ENCODE assay signal across 1 cellular context in genomic region chr2:65227035-65227470, GRCh38.
TF ChIP-seq lines count a peak whose summit lies in the region.

No MANE protein-coding gene starts in this region.

TF ChIP-seq in HepG2, 621 proteins besides CTCF, POLR2A, EP300 and RAD21 (continued from another document and continues in another):
- TF ChIP-seq SOX13 (IDR thresholded peaks at IDR 0.05) (0 out of 2 replicates have a peak, but pooled peaks have one; percentile 23), SOX13 (CRISPR knock-in tag; conservative IDR thresholded peaks at IDR 0.05 in 1 of 2, IDR thresholded peaks at IDR 0.05 in 1 of 2) (no peak), ZNF280D (CRISPR knock-in tag; IDR thresholded peaks at IDR 0.05) (no peak), ZBTB25 (CRISPR knock-in tag; IDR thresholded peaks at IDR 0.05) (no peak), HMG20B (CRISPR knock-in tag; conservative IDR thresholded peaks at IDR 0.05) (no peak), MAFG (CRISPR knock-in tag; IDR thresholded peaks at IDR 0.05) (no peak), MNT (IDR thresholded peaks at IDR 0.05) (peak; percentile 54), NONO (IDR thresholded peaks at IDR 0.05) (no peak), NONO (CRISPR knock-in tag; conservative IDR thresholded peaks at IDR 0.05) (no peak), ZNF609 (CRISPR knock-in tag; IDR thresholded peaks at IDR 0.05; ENCODE audit: borderline replicate concordance) (peak; percentile 44; the same call in 1 of the 2 replicates), ZNF414 (CRISPR knock-in tag; IDR thresholded peaks at IDR 0.05) (0 out of 2 replicates have a peak, but pooled peaks have one; percentile 23), E2F2 (CRISPR knock-in tag; IDR thresholded peaks at IDR 0.05; ENCODE audit: borderline replicate concordance) (peak; percentile 63; the same call in 1 of the 2 replicates), ZNF12 (CRISPR knock-in tag; IDR thresholded peaks at IDR 0.05) (0 out of 2 replicates have a peak, but pooled peaks have one; percentile 12), RNF2 (conservative IDR thresholded peaks at IDR 0.05; ENCODE audit: low read depth) (peak; percentile 31; the same call in 1 of the 2 replicates), HHEX (CRISPR knock-in tag; IDR thresholded peaks at IDR 0.05) (no peak), ZSCAN29 (CRISPR knock-in tag; conservative IDR thresholded peaks at IDR 0.05) (no peak), BATF2 (CRISPR knock-in tag; IDR thresholded peaks at IDR 0.05) (no peak), ZXDC (CRISPR knock-in tag; IDR thresholded peaks at IDR 0.05) (no peak; the same call in 1 of the 2 replicates), ZNF333 (CRISPR knock-in tag; IDR thresholded peaks at IDR 0.05; ENCODE audit: borderline replicate concordance) (peak; percentile 11; the same call in 1 of the 2 replicates), MAX (IDR thresholded peaks at IDR 0.05) (peak; percentile 71; the same call in 1 of the 2 replicates), ZNF800 (CRISPR knock-in tag; IDR thresholded peaks at IDR 0.05) (0 out of 2 replicates have a peak, but pooled peaks have one; percentile 5), RNF219 (CRISPR knock-in tag; IDR thresholded peaks at IDR 0.05) (0 out of 2 replicates have a peak, but pooled peaks have one; percentile 39), JARID2 (CRISPR knock-in tag; IDR thresholded peaks at IDR 0.05; ENCODE audit: insufficient replicate concordance) (peak; percentile 20), NR1H2 (CRISPR knock-in tag; IDR thresholded peaks at IDR 0.05; ENCODE audit: borderline replicate concordance, low read depth) (peak; percentile 60; the same call in 1 of the 2 replicates), FOXA1 (IDR thresholded peaks at IDR 0.05) (no peak), FOXA1 (CRISPR knock-in tag; IDR thresholded peaks at IDR 0.05) (0 out of 2 replicates have a peak, but pooled peaks have one; percentile 18), ZNF24 (IDR thresholded peaks at IDR 0.05) (no peak), ZBTB43 (CRISPR knock-in tag; conservative IDR thresholded peaks at IDR 0.05) (no peak), LBX2 (CRISPR knock-in tag; IDR thresholded peaks at IDR 0.05; ENCODE audit: borderline replicate concordance) (0 out of 2 replicates have a peak, but pooled peaks have one; percentile 68)
